ENCODE assay signal across 1 cellular context in genomic region chr21:32135401-32136363, GRCh38.
TF ChIP-seq lines count a peak whose summit lies in the region.

No MANE protein-coding gene starts in this region.

TF ChIP-seq in WTC11, 78 proteins besides CTCF, POLR2A, EP300 and RAD21 (continued from another document):
- TF ChIP-seq AFF4 (CRISPR knock-in tag; IDR thresholded peaks at IDR 0.05; ENCODE audit: borderline replicate concordance): no peak
- no peak for TF ChIP-seq FOXP4 (CRISPR knock-in tag; IDR thresholded peaks at IDR 0.05)
- TF ChIP-seq IRF1 (CRISPR knock-in tag; IDR thresholded peaks at IDR 0.05): no peak
- TF ChIP-seq AR (CRISPR knock-in tag; IDR thresholded peaks at IDR 0.05): no peak
- no peak for TF ChIP-seq FOXP1 (CRISPR knock-in tag; IDR thresholded peaks at IDR 0.05; ENCODE audit: borderline replicate concordance)
- no peak for TF ChIP-seq NFATC4 (CRISPR knock-in tag; IDR thresholded peaks at IDR 0.05)
- TF ChIP-seq ZNF416 (CRISPR knock-in tag; IDR thresholded peaks at IDR 0.05): no peak
- no peak for TF ChIP-seq MAX (CRISPR knock-in tag; IDR thresholded peaks at IDR 0.05)
- no peak for TF ChIP-seq TEAD4 (CRISPR knock-in tag; IDR thresholded peaks at IDR 0.05)
- TF ChIP-seq ZNF425 (CRISPR knock-in tag; conservative IDR thresholded peaks at IDR 0.05): no peak
- TF ChIP-seq E2F5 (CRISPR knock-in tag; IDR thresholded peaks at IDR 0.05): no peak
- TF ChIP-seq ELF4 (CRISPR knock-in tag; IDR thresholded peaks at IDR 0.05; ENCODE audit: low read depth): no peak
- no peak for TF ChIP-seq ARID4B (CRISPR knock-in tag; IDR thresholded peaks at IDR 0.05; ENCODE audit: borderline replicate concordance)
- TF ChIP-seq GTF2I (CRISPR knock-in tag; conservative IDR thresholded peaks at IDR 0.05): no peak
- no peak for TF ChIP-seq PRDM15 (CRISPR knock-in tag; IDR thresholded peaks at IDR 0.05)
